8 cellular contexts compared by ENCODE assay signal in genomic region chr13:75537401-75538365, GRCh38. TPM values are rescaled to one million over a fixed set of nuclear protein-coding genes. Genes with fewer than 3 reads are reported as not detected.
DNase-seq lines count a peak whose midpoint lies in the region; ATAC-seq and FAIRE-seq lines count a peak whose summit lies in the region.

TSS of gene COMMD6 (minus strand) at chr13:75537841. CDS start at chr13:75537805, 36 bp downstream.

- FAIRE-seq in endometrium (lab: Jason Lieb, UNC), result peak; percentile 46

- H3K9ac ChIP-seq in NT2/D1 (ENCODE audit: insufficient read length, low read depth), result peak within 1 kb of the TSS; percentile 94

- 1 to 3% methylated on average over 30 to 42 of the region's 51 CpGs for WGBS in mesodermal cell (ENCODE audit: insufficient coverage in 2 of 2), 2 experiments

- no peaks in the 10 kb centered on the region for H3K27me3 ChIP-seq in NT2/D1 (ENCODE audit: insufficient read depth, insufficient read length)

- peaks cover 29% of the 10 kb centered on the region for H3K36me3 ChIP-seq in NT2/D1 (ENCODE audit: insufficient read depth, insufficient read length, low read length)
- peaks cover 34% of the 10 kb centered on the region for H3K36me3 ChIP-seq in mesodermal cell (ENCODE audit: control insufficient read depth, insufficient read depth, low read length)

- no peaks in the 10 kb centered on the region for H3K9me3 ChIP-seq in NT2/D1 (ENCODE audit: insufficient read depth, low read length)
- H3K9me3 ChIP-seq in mesodermal cell (ENCODE audit: control insufficient read depth, low read length), result peaks cover 4% of the 10 kb centered on the region

- peak; percentile 94 for DNase-seq in D341Med (ENCODE audit: low spot score)
- peak; percentile 97 for DNase-seq in HT-29 (ENCODE audit: low spot score)
- DNase-seq in NT2/D1 (ENCODE audit: low read depth, low spot score), result peak; percentile 81
- DNase-seq in activated CD8-positive, alpha-beta memory T cell treated with anti-CD3 and anti-CD28 coated beads, Interleukin-2, amount 50 U/mL, for 4 hours, result peak; percentile 66
- DNase-seq in stimulated activated CD8-positive, alpha-beta memory T cell treated with anti-CD3 and anti-CD28 coated beads, Interleukin-15, amount 100 ng/mL, for 48 hours (ENCODE audit: low read depth in 2 of 2), result peak; percentile 55 to 61

- peak within 1 kb of the TSS; percentile 93 for H3K4me3 ChIP-seq in NT2/D1 (ENCODE audit: insufficient read length, low read depth)
- peak within 1 kb of the TSS; percentile 78 for H3K4me3 ChIP-seq in mesodermal cell (ENCODE audit: extremely low read depth, insufficient read depth, low read length, poor library complexity, severe bottlenecking)

- H3K27ac ChIP-seq in mesodermal cell (ENCODE audit: low read depth, low read length, severe bottlenecking), result peak within 1 kb of the TSS; percentile 88

- ATAC-seq in GM21360 (IDR thresholded peaks at IDR 0.05; ENCODE audit: unreplicated experiment), result peak; percentile 91

- H3K4me1 ChIP-seq in NT2/D1 (ENCODE audit: insufficient read depth, insufficient read length), result no peaks in the 10 kb centered on the region
- peaks cover 7% of the 10 kb centered on the region for H3K4me1 ChIP-seq in mesodermal cell (ENCODE audit: control insufficient read depth, insufficient read depth, low read length, poor library complexity, severe bottlenecking)

RNA-seq across cellular contexts. Expression of gene COMMD6, which starts in this region (rescaled TPM):
- total RNA-seq in HT-29 (2014; rRNA removed; shearing (Covaris generic)), result 37.6 and 50.9 TPM in 2 replicates
- 180 TPM for polyA plus RNA-seq in mesodermal cell (2013, experiment 1 of 2)
- 195 TPM for polyA plus RNA-seq in mesodermal cell (2013, experiment 2 of 2)

Comparison
In these comparisons a context has a peak if more than half of its experiments do, and no peak if none do; other contexts are left out.
1. Peak in every context shown above with its lines: DNase-seq, ATAC-seq, H3K4me3 ChIP-seq and H3K27ac ChIP-seq.